1 cellular context compared by ENCODE assay signal in genomic region chr13:49936085-49936942, GRCh38.
TF ChIP-seq lines count a peak whose summit lies in the region.

A gene with protein sequence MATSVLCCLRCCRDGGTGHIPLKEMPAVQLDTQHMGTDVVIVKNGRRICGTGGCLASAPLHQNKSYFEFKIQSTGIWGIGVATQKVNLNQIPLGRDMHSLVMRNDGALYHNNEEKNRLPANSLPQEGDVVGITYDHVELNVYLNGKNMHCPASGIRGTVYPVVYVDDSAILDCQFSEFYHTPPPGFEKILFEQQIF (minus strand): TSS chr13:49936340. CDS start chr13:49936235, 105 bp downstream.

TF ChIP-seq in WTC11, 78 proteins besides CTCF, POLR2A, EP300 and RAD21 (continued from another document):
- TF ChIP-seq ATF2 (CRISPR knock-in tag; IDR thresholded peaks at IDR 0.05; ENCODE audit: borderline replicate concordance, low read depth) (no peak), NFYB (CRISPR knock-in tag; conservative IDR thresholded peaks at IDR 0.05; ENCODE audit: low read depth) (no peak), NR3C1 (CRISPR knock-in tag; conservative IDR thresholded peaks at IDR 0.05; ENCODE audit: low read depth) (no peak), ZMAT4 (CRISPR knock-in tag; IDR thresholded peaks at IDR 0.05) (no peak), ZNF416 (CRISPR knock-in tag; IDR thresholded peaks at IDR 0.05) (no peak), TEAD4 (CRISPR knock-in tag; IDR thresholded peaks at IDR 0.05) (no peak), ERG (CRISPR knock-in tag; IDR thresholded peaks at IDR 0.05) (no peak), NR2C2 (CRISPR knock-in tag; IDR thresholded peaks at IDR 0.05) (peak; percentile 37; the same call in 1 of the 2 replicates), ZBTB43 (CRISPR knock-in tag; IDR thresholded peaks at IDR 0.05) (peak; percentile 83; the same call in 1 of the 2 replicates), ZNF263 (CRISPR knock-in tag; IDR thresholded peaks at IDR 0.05; ENCODE audit: low read depth) (no peak), CDX4 (CRISPR knock-in tag; IDR thresholded peaks at IDR 0.05; ENCODE audit: borderline replicate concordance) (no peak), GABPB1 (CRISPR knock-in tag; IDR thresholded peaks at IDR 0.05) (peak; percentile 76), FOXJ3 (CRISPR knock-in tag; IDR thresholded peaks at IDR 0.05; ENCODE audit: borderline replicate concordance) (no peak), MYBL2 (CRISPR knock-in tag; IDR thresholded peaks at IDR 0.05) (peak; percentile 92; the same call in 1 of the 2 replicates), OVOL2 (CRISPR knock-in tag; IDR thresholded peaks at IDR 0.05; ENCODE audit: borderline replicate concordance) (no peak), NFE2L1 (CRISPR knock-in tag; IDR thresholded peaks at IDR 0.05) (peak; percentile 83; the same call in 1 of the 2 replicates), IRF2 (CRISPR knock-in tag; IDR thresholded peaks at IDR 0.05; ENCODE audit: borderline replicate concordance, low read depth) (no peak), ZNF219 (CRISPR knock-in tag; IDR thresholded peaks at IDR 0.05; ENCODE audit: borderline replicate concordance) (no peak; the same call in 1 of the 2 replicates), JUN (CRISPR knock-in tag; IDR thresholded peaks at IDR 0.05) (no peak), ZNF532 (CRISPR knock-in tag; IDR thresholded peaks at IDR 0.05; ENCODE audit: borderline replicate concordance) (no peak), GTF2I (CRISPR knock-in tag; conservative IDR thresholded peaks at IDR 0.05) (no peak), HMGA2 (CRISPR knock-in tag; IDR thresholded peaks at IDR 0.05) (no peak), TP53 (CRISPR knock-in tag; IDR thresholded peaks at IDR 0.05) (no peak), CREM (CRISPR knock-in tag; IDR thresholded peaks at IDR 0.05) (no peak), SOX15 (CRISPR knock-in tag; IDR thresholded peaks at IDR 0.05) (no peak), JAZF1 (CRISPR knock-in tag; IDR thresholded peaks at IDR 0.05) (no peak), ATF6 (CRISPR knock-in tag; IDR thresholded peaks at IDR 0.05) (no peak), ZNF671 (CRISPR knock-in tag; IDR thresholded peaks at IDR 0.05) (no peak), SP1 (CRISPR knock-in tag; conservative IDR thresholded peaks at IDR 0.05) (peak; percentile 86), ZNF138 (CRISPR knock-in tag; conservative IDR thresholded peaks at IDR 0.05) (no peak)
- TF ChIP-seq, protein P1, sequence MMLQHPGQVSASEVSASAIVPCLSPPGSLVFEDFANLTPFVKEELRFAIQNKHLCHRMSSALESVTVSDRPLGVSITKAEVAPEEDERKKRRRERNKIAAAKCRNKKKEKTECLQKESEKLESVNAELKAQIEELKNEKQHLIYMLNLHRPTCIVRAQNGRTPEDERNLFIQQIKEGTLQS (CRISPR knock-in tag; conservative IDR thresholded peaks at IDR 0.05): no peak
- TF ChIP-seq, protein P2, sequence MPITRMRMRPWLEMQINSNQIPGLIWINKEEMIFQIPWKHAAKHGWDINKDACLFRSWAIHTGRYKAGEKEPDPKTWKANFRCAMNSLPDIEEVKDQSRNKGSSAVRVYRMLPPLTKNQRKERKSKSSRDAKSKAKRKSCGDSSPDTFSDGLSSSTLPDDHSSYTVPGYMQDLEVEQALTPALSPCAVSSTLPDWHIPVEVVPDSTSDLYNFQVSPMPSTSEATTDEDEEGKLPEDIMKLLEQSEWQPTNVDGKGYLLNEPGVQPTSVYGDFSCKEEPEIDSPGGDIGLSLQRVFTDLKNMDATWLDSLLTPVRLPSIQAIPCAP (CRISPR knock-in tag; IDR thresholded peaks at IDR 0.05): no peak
- TF ChIP-seq, protein P3, sequence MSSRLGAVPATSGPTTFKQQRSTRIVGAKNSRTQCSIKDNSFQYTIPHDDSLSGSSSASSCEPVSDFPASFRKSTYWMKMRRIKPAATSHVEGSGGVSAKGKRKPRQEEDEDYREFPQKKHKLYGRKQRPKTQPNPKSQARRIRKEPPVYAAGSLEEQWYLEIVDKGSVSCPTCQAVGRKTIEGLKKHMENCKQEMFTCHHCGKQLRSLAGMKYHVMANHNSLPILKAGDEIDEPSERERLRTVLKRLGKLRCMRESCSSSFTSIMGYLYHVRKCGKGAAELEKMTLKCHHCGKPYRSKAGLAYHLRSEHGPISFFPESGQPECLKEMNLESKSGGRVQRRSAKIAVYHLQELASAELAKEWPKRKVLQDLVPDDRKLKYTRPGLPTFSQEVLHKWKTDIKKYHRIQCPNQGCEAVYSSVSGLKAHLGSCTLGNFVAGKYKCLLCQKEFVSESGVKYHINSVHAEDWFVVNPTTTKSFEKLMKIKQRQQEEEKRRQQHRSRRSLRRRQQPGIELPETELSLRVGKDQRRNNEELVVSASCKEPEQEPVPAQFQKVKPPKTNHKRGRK (CRISPR knock-in tag; IDR thresholded peaks at IDR 0.05; ENCODE audit: borderline replicate concordance): no peak
- TF ChIP-seq, protein P4, sequence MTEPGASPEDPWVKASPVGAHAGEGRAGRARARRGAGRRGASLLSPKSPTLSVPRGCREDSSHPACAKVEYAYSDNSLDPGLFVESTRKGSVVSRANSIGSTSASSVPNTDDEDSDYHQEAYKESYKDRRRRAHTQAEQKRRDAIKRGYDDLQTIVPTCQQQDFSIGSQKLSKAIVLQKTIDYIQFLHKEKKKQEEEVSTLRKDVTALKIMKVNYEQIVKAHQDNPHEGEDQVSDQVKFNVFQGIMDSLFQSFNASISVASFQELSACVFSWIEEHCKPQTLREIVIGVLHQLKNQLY (CRISPR knock-in tag; IDR thresholded peaks at IDR 0.05): no peak
- TF ChIP-seq, protein P5, sequence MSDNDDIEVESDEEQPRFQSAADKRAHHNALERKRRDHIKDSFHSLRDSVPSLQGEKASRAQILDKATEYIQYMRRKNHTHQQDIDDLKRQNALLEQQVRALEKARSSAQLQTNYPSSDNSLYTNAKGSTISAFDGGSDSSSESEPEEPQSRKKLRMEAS (CRISPR knock-in tag; IDR thresholded peaks at IDR 0.05): no peak; the same call in 1 of the 2 replicates
